In the genomic region with DNA sequence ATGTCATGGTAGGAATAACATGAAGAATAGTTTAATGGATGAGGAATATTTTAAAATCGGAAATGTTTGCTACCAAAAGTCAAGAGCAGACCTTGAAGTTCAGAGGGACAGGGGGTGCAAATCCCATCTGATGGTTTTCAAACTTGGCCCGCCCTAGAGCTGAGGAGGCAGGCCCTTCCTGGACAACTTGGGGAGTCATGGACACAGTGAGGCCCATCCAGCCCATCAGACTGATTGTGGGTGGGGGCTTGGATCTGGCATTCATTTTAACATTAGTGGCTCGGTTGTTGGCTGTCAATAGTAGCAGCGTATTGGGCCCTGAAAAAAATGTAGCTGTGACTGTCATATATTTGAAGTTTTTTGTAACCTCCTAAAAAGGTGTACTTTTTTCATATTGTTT, we compare ENCODE assay signal across 31 cellular contexts. TPM values are rescaled to one million over a fixed set of nuclear protein-coding genes. Genes with fewer than 3 reads are reported as not detected.
"Had no signal": no experiment of that assay in that cellular context is flagged by ENCODE, and none has a peak within 500 bp of the region (broad histone marks: within the 10 kb centered on the region; RNA-seq: fewer than 3 reads in every experiment).

No MANE protein-coding gene starts in this region.

- H3K9me3 ChIP-seq: esophagus squamous epithelium, right lobe of liver, thoracic aorta, tibial nerve, upper lobe of left lung had no signal

- H3K4me1 ChIP-seq: right lobe of liver, tibial nerve had no signal

- FAIRE-seq: endometrium, frontal cortex, keratinocyte, small intestine, urothelium cell line had no signal

- H3K36me3 Mint-ChIP-seq: mesothelial cell of epicardium; naive thymus-derived CD4-positive, alpha-beta T cell had no signal

- H3K36me3 ChIP-seq: esophagus squamous epithelium, right lobe of liver, thoracic aorta, tibial nerve, upper lobe of left lung had no signal

- H3K9me3 Mint-ChIP-seq: mesothelial cell of epicardium, nephron had no signal

- H3K27ac ChIP-seq: coronary artery, esophagus squamous epithelium, right lobe of liver, thoracic aorta, tibial nerve, upper lobe of left lung had no signal

- H3K4me3 Mint-ChIP-seq: mesothelial cell of epicardium; naive thymus-derived CD4-positive, alpha-beta T cell; nephron; stimulated activated naive CD8-positive, alpha-beta T cell treated with anti-CD3 and anti-CD28 coated beads, Interleukin-15, amount 100 ng/mL, for 72 hours had no signal

- H3K4me3 ChIP-seq: coronary artery, esophagus squamous epithelium, lung, right lobe of liver, thoracic aorta, tibial nerve, upper lobe of left lung had no signal

- H3K27ac Mint-ChIP-seq: effector memory CD8-positive, alpha-beta T cell; mesothelial cell of epicardium; naive thymus-derived CD4-positive, alpha-beta T cell; nephron; stimulated activated naive CD8-positive, alpha-beta T cell treated with anti-CD3 and anti-CD28 coated beads, Interleukin-15, amount 100 ng/mL, for 72 hours had no signal

- H3K27me3 ChIP-seq: esophagus squamous epithelium, right lobe of liver, tibial nerve, upper lobe of left lung had no signal

- DNase-seq: central memory CD4-positive, alpha-beta T cell; dermis blood vessel endothelial cell; effector memory CD8-positive, alpha-beta T cell; erythroblast; esophagus squamous epithelium; mesenchymal stem cell; naive thymus-derived CD4-positive, alpha-beta T cell; retina; right lobe of liver; small intestine; stimulated activated CD4-positive, alpha-beta T cell treated with anti-CD3 and anti-CD28 coated beads, Interleukin-15, amount 100 ng/mL, for 24 hours; stimulated activated CD4-positive, alpha-beta T cell treated with anti-CD3 and anti-CD28 coated beads, Interleukin-4, amount 100 ng/mL, for 1 hour; stimulated activated CD8-positive, alpha-beta memory T cell treated with anti-CD3 and anti-CD28 coated beads, Interleukin-4, amount 100 ng/mL, for 48 hours; stimulated activated naive CD4-positive, alpha-beta T cell; stimulated activated naive CD8-positive, alpha-beta T cell treated with anti-CD3 and anti-CD28 coated beads, Interleukin-15, amount 100 ng/mL, for 72 hours; upper lobe of left lung had no signal

- H3K4me1 Mint-ChIP-seq: naive thymus-derived CD4-positive, alpha-beta T cell had no signal

RNA-seq across cellular contexts. Expression of gene C10orf90, which starts 2.0 kb away (rescaled TPM):
- total RNA-seq: chondrocyte; dermis blood vessel endothelial cell; glomerular endothelial cell; lung; mesothelial cell of epicardium; naive thymus-derived CD4-positive, alpha-beta T cell; osteocyte; pulmonary artery endothelial cell; thoracic aorta; tibial nerve had no signal
- polyA plus RNA-seq: keratinocyte; liver; lung; naive thymus-derived CD4-positive, alpha-beta T cell; small intestine had no signal
